22 cellular contexts compared by ENCODE assay signal in the genomic region with DNA sequence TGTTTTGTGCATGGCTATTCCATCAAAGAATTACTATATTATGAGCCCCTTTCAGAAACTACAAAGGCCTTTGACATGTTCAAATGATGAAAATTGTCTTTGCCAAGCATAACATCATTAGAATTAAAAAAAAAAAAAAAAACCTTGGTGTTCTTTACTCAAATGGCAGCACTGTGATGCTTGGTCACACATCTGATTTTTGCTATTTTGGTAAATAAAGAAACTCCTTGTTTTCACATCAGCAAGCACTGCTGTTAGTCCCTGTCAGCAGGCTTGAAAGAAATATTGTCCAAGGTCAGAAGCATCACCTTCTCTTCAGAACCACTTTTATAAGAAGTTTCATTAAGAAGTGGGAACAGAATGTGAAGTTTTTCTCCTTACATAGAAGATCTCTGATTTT.
DNase-seq lines count a peak whose midpoint lies in the region; ATAC-seq lines count a peak whose summit lies in the region.
"Had no signal": no experiment of that assay in that cellular context is flagged by ENCODE, and none has a peak within 500 bp of the region (broad histone marks: within the 10 kb centered on the region; RNA-seq: fewer than 3 reads in every experiment).

No MANE protein-coding gene starts in this region.

- H3K9me3 ChIP-seq in Karpas-422 (ENCODE audit: low read length) = no peaks in the 10 kb centered on the region

- no peak overlapping the region for H3K9ac ChIP-seq in Karpas-422 (ENCODE audit: low read length)
- H3K9ac ChIP-seq: BLaER1 treated with 17β-estradiol and CSF1 and Interleukin-3, amounts not matched to agents 10 nM and 100 nM had no signal

- no peaks in the 10 kb centered on the region for H3K36me3 ChIP-seq in Karpas-422 (ENCODE audit: insufficient read depth, low read length)
- H3K36me3 ChIP-seq: BLaER1 treated with 17β-estradiol and CSF1 and Interleukin-3, amounts not matched to agents 10 nM and 100 nM had no signal

- H2AFZ ChIP-seq in Karpas-422 (ENCODE audit: low read length) = no peak overlapping the region

- H3K4me3 Mint-ChIP-seq in activated CD4-positive, alpha-beta T cell treated with anti-CD3 and anti-CD28 coated beads for 36 hours = no peak overlapping the region
- H3K4me3 Mint-ChIP-seq: B cell; CD4-positive, alpha-beta T cell; CD8-positive, alpha-beta T cell had no signal

- POLR2A ChIA-PET in activated CD4-positive, alpha-beta T cell treated with anti-CD3 and anti-CD28 coated beads for 36 hours (lab: Charles Lee) = no interaction called here

- intact Hi-C loops in activated CD4-positive, alpha-beta T cell treated with anti-CD3 and anti-CD28 coated beads for 36 hours (cut with DNase I, micrococcal nuclease) = no loop called here

- ATAC-seq in activated CD4-positive, alpha-beta T cell treated with anti-CD3 and anti-CD28 coated beads for 36 hours = no peak
- ATAC-seq: A549; CD8-positive, alpha-beta T cell; GM12878 had no signal

- CTCF ChIA-PET in activated CD4-positive, alpha-beta T cell treated with anti-CD3 and anti-CD28 coated beads for 36 hours (lab: Charles Lee) = interaction anchor here (1.2 kb wide), 1 partner anchor 9 kb away, joined by 3 read pairs; no protein-coding TSS in a partner anchor

- H3K79me2 ChIP-seq in Karpas-422 (ENCODE audit: low read length) = no peaks in the 10 kb centered on the region

- H3K9me3 Mint-ChIP-seq in activated CD4-positive, alpha-beta T cell treated with anti-CD3 and anti-CD28 coated beads for 36 hours (ENCODE audit: low read depth) = peaks cover 4% of the 10 kb centered on the region

- H3K27ac Mint-ChIP-seq in activated CD4-positive, alpha-beta T cell treated with anti-CD3 and anti-CD28 coated beads for 36 hours = no peak overlapping the region
- H3K27ac Mint-ChIP-seq: B cell; CD4-positive, alpha-beta T cell; CD8-positive, alpha-beta T cell had no signal

- no peaks in the 10 kb centered on the region for H3K4me1 ChIP-seq in Karpas-422 (ENCODE audit: low read length)
- H3K4me1 ChIP-seq: A549; BLaER1 treated with 17β-estradiol and CSF1 and Interleukin-3, amounts not matched to agents 10 nM and 100 nM had no signal

- no peaks in the 10 kb centered on the region for H3K9me2 ChIP-seq in Karpas-422 (replicated peaks; ENCODE audit: insufficient read depth, low read length)

- no peaks in the 10 kb centered on the region for H3K4me1 Mint-ChIP-seq in activated CD4-positive, alpha-beta T cell treated with anti-CD3 and anti-CD28 coated beads for 36 hours
- H3K4me1 Mint-ChIP-seq: B cell had no signal

- no peak overlapping the region for H3K27ac ChIP-seq in Karpas-422 (ENCODE audit: low read length)
- H3K27ac ChIP-seq: 22Rv1; A549; BLaER1 treated with 17β-estradiol and CSF1 and Interleukin-3, amounts not matched to agents 10 nM and 100 nM; C4-2B had no signal

- no peak overlapping the region for H3K4me2 ChIP-seq in Karpas-422 (ENCODE audit: low read depth, low read length, poor library complexity, severe bottlenecking)
- H3K4me2 ChIP-seq: A549; BLaER1 treated with 17β-estradiol and CSF1 and Interleukin-3, amounts not matched to agents 10 nM and 100 nM had no signal

- H3K27me3 Mint-ChIP-seq in activated CD4-positive, alpha-beta T cell treated with anti-CD3 and anti-CD28 coated beads for 36 hours = no peaks in the 10 kb centered on the region
- H3K27me3 Mint-ChIP-seq: B cell; CD4-positive, alpha-beta T cell had no signal

- peak; percentile 60 for DNase-seq in COLO829 (ENCODE audit: low spot score)
- DNase-seq in left kidney (ENCODE audit: low read depth, low spot score) = peak; percentile 33
- DNase-seq in pons (ENCODE audit: low spot score) = peak; percentile 12
- DNase-seq in Karpas-422 = no peak
- no peak for DNase-seq in activated CD4-positive, alpha-beta T cell treated with anti-CD3 and anti-CD28 coated beads for 36 hours
- DNase-seq: AML-193; CD4-positive, alpha-beta T cell; CD8-positive, alpha-beta T cell; COR-L47; DMS 273 treated with DMSO at 0.1 percent for 48 hours; DMS153; DMS53; DMS79; DND-41; EL; GDM1 had no signal

- no peak overlapping the region for H3K4me3 ChIP-seq in Karpas-422 (ENCODE audit: low read length)
- H3K4me3 ChIP-seq: A549; BLaER1 treated with 17β-estradiol and CSF1 and Interleukin-3, amounts not matched to agents 10 nM and 100 nM; GM12878 had no signal

- H4K20me1 ChIP-seq in Karpas-422 (ENCODE audit: insufficient read depth, low read depth, low read length) = no peaks in the 10 kb centered on the region
- H4K20me1 ChIP-seq: BLaER1 treated with 17β-estradiol and CSF1 and Interleukin-3, amounts not matched to agents 10 nM and 100 nM had no signal

- H3K27me3 ChIP-seq in Karpas-422 (ENCODE audit: low read length) = no peaks in the 10 kb centered on the region
- H3K27me3 ChIP-seq: BLaER1 treated with 17β-estradiol and CSF1 and Interleukin-3, amounts not matched to agents 10 nM and 100 nM had no signal

- no peaks in the 10 kb centered on the region for H3K36me3 Mint-ChIP-seq in activated CD4-positive, alpha-beta T cell treated with anti-CD3 and anti-CD28 coated beads for 36 hours (ENCODE audit: low read depth)
- H3K36me3 Mint-ChIP-seq: CD8-positive, alpha-beta T cell had no signal

Comparison
In these comparisons a context has a peak if more than half of its experiments do, and no peak if none do; other contexts are left out.
1. DNase-seq: peak in COLO829 (single experiment), left kidney (single experiment) and pons (single experiment); none in Karpas-422 (single experiment) and activated CD4-positive, alpha-beta T cell treated with anti-CD3 and anti-CD28 coated beads for 36 hours (single experiment).